ENCODE assay signal across 16 cellular contexts in the genomic region with DNA sequence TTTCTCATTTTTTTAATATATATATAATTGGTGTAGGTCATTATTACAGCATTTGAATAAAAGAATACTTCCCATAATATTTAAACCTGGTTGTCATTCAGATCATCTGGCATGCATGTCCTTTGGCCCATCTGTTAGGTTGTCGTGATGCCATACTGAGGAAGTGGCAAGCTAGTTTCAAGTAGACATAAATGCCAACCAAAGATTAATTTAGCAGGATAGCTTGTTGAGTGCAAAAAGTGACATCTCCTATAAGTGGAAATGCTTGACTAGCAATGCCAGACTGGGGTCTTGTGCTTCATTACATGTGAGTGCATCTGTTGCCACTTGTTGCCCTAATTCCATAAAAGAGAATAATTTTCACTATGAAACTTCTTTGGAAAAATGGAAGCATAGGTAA.
A peak's percentile ranks its signal among the peaks of the same experiment; 100 is the strongest.
DNase-seq lines count a peak whose midpoint lies in the region; ATAC-seq lines count a peak whose summit lies in the region.
"Had no signal": no experiment of that assay in that cellular context is flagged by ENCODE, and none has a peak within 500 bp of the region (broad histone marks: within the 10 kb centered on the region; RNA-seq: fewer than 3 reads in every experiment).

No MANE protein-coding gene starts in this region.

- no peak for ATAC-seq in HG02588 (IDR thresholded peaks at IDR 0.05; ENCODE audit: unreplicated experiment)
- no peak for ATAC-seq in GM19035 (IDR thresholded peaks at IDR 0.05; ENCODE audit: unreplicated experiment)
- ATAC-seq: HCT116, HepG2 had no signal

- DNase-seq in NCI-H2171 treated with DMSO at 0.1 percent for 48 hours (lab: John Stamatoyannopoulos, UW) (peak; percentile 41), NCI-H2171 (lab: John Stamatoyannopoulos, UW) (no peak), NCI-H446 (lab: John Stamatoyannopoulos, UW) (peak; percentile 15 to 83), NCI-H69 (lab: John Stamatoyannopoulos, UW) (peak; percentile 7), GM19238 (ENCODE audit: insufficient read length, low spot score) (no peak)
- DNase-seq: Calu3; CD4-positive, alpha-beta T cell; GDM1; GOT3; H7; HFFc6; KBM-7 had no signal

Comparison
In these comparisons a context has a peak if more than half of its experiments do, and no peak if none do; other contexts are left out.
1. DNase-seq: peak in NCI-H2171 treated with DMSO at 0.1 percent for 48 hours (single experiment), NCI-H446 (2 of 2) and NCI-H69 (single experiment); none in NCI-H2171 (single experiment) and GM19238 (single experiment).